Comparison of ENCODE assay signal across 8 cellular contexts in the genomic region with DNA sequence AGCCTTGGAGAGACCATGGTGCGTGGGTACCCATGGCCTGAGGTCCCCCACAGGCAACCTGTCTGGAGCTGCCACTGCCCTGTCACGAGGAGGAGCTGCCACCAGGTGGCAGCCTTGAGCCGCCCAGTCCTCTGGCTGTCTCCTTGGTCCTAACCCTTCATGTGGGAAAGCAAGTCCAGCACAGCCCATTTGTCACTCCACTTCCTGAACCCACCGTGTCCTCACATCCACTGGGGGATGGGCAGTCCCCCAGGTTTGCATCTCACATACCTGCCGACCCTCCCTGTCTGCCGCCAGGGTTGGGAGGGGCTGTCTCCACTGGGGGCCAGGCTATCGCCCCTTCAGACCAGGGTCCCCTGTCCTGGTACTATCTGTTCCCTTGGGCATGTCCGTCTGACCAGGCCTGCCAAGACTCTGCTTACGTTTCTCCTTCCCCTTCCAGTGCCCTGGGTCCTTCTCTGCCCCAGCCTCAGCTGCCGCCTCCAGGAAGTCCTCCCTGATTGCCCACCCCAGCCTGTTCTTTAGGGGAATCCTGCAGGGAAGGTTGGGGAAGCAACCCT. TPM values are rescaled to one million over a fixed set of nuclear protein-coding genes. Genes with fewer than 3 reads are reported as not detected.
A peak's percentile ranks its signal among the peaks of the same experiment; 100 is the strongest.
DNase-seq lines count a peak whose midpoint lies in the region; ATAC-seq and TF ChIP-seq lines count a peak whose summit lies in the region.

No MANE protein-coding gene starts in this region.

- no peaks in the 10 kb centered on the region for H3K9me3 Mint-ChIP-seq in neural progenitor cell

- H3K36me3 Mint-ChIP-seq in neural progenitor cell = peaks cover 4% of the 10 kb centered on the region

- peaks cover 15% of the 10 kb centered on the region for H3K79me2 ChIP-seq in Karpas-422 (ENCODE audit: low read length)
- peaks cover 13% of the 10 kb centered on the region for H3K79me2 ChIP-seq in neural progenitor cell (ENCODE audit: low read depth)

- H3K9me3 ChIP-seq in Karpas-422 (ENCODE audit: low read length) (no peaks in the 10 kb centered on the region), neural progenitor cell (ENCODE audit: low read depth) (no peaks in the 10 kb centered on the region), tibial nerve (no peaks in the 10 kb centered on the region)

- no peak for TF ChIP-seq POLR2A in tibial nerve (IDR thresholded peaks at IDR 0.05)

- H3K4me3 Mint-ChIP-seq in neural progenitor cell = peak overlapping the region; percentile 71

- H4K20me1 ChIP-seq in Karpas-422 (ENCODE audit: insufficient read depth, low read depth, low read length) = peaks cover 24% of the 10 kb centered on the region
- H4K20me1 ChIP-seq in neural progenitor cell (ENCODE audit: low read depth) = peaks cover 22% of the 10 kb centered on the region

- H3K4me2 ChIP-seq in Karpas-422 (ENCODE audit: low read depth, low read length, poor library complexity, severe bottlenecking) (no peak overlapping the region), neural progenitor cell (no peak overlapping the region)

- H3K9ac ChIP-seq in Karpas-422 (ENCODE audit: low read length) (no peak overlapping the region), neural progenitor cell (no peak overlapping the region)

- 25 to 49% methylated on average over 7 to 9 of the region's 10 CpGs for WGBS in tibial nerve, 2 donors

- DNase-seq in DMS53 treated with DMSO at 0.1 percent for 48 hours (lab: John Stamatoyannopoulos, UW; ENCODE audit: unreplicated experiment) (peak; percentile 48), Karpas-422 (peak; percentile 94), RPMI7951 (ENCODE audit: low read depth) (peak; percentile 76), fibroblast of pulmonary artery (ENCODE audit: low read depth) (peak; percentile 87), neural progenitor cell (ENCODE audit: low spot score) (peak; percentile 89), tibial nerve (ENCODE audit: low spot score in 2 of 2) (peak; percentile 59 to 72)
- peak; percentile 69 for DNase-seq in activated T-helper 9 cell treated with anti-CD3 and anti-CD28 coated beads, Interleukin-2, amount 50 U/mL, for 16 hours (ENCODE audit: low read depth)

- H3K27ac ChIP-seq in Karpas-422 (ENCODE audit: low read length) = no peak overlapping the region
- H3K27ac ChIP-seq in neural progenitor cell = no peak overlapping the region
- no peak overlapping the region for H3K27ac ChIP-seq in tibial nerve

- H3K4me3 ChIP-seq in Karpas-422 (ENCODE audit: low read length) = no peak overlapping the region
- H3K4me3 ChIP-seq in fibroblast of pulmonary artery (replicated peaks; ENCODE audit: low read depth, low read length) = no peak overlapping the region
- no peak overlapping the region for H3K4me3 ChIP-seq in neural progenitor cell
- no peak overlapping the region for H3K4me3 ChIP-seq in tibial nerve

- peaks cover 48% of the 10 kb centered on the region for H3F3A ChIP-seq in neural progenitor cell (ENCODE audit: low read depth)

- ATAC-seq in GM18517 (IDR thresholded peaks at IDR 0.05; ENCODE audit: unreplicated experiment) = no peak

- no peak overlapping the region for H2AFZ ChIP-seq in Karpas-422 (ENCODE audit: low read length)
- no peak overlapping the region for H2AFZ ChIP-seq in neural progenitor cell (replicated peaks)

- peaks cover 6% of the 10 kb centered on the region for H3K27me3 Mint-ChIP-seq in neural progenitor cell (ENCODE audit: insufficient read depth, low read depth)

- H3K27me3 ChIP-seq in Karpas-422 (ENCODE audit: low read length) (no peaks in the 10 kb centered on the region), neural progenitor cell (peaks cover 17% of the 10 kb centered on the region), tibial nerve (peaks cover 0 to 24% of the 10 kb centered on the region in 2 donors)

- peak overlapping the region; percentile 53 for H3K27ac Mint-ChIP-seq in neural progenitor cell

- H3K36me3 ChIP-seq in Karpas-422 (ENCODE audit: insufficient read depth, low read length) (peaks cover 20% of the 10 kb centered on the region; the same call in 1 of the 2 replicates), neural progenitor cell (no peaks in the 10 kb centered on the region), tibial nerve (peaks cover 0 to 28% (median 3%) of the 10 kb centered on the region in 3 donors)

- peaks cover 25% of the 10 kb centered on the region for H3K4me1 Mint-ChIP-seq in neural progenitor cell

- no peak for TF ChIP-seq EP300 in tibial nerve (IDR thresholded peaks at IDR 0.05)

- no peaks in the 10 kb centered on the region for H3K9me2 ChIP-seq in Karpas-422 (replicated peaks; ENCODE audit: insufficient read depth, low read length)

- TF ChIP-seq CTCF in fibroblast of pulmonary artery (IDR thresholded peaks at IDR 0.05; ENCODE audit: low read length, missing control alignments) (peak; percentile 96), neural progenitor cell (IDR thresholded peaks at IDR 0.05) (peak; percentile 97), tibial nerve (IDR thresholded peaks at IDR 0.05) (peak; percentile 89 to 95 (median 93))

- H3K4me1 ChIP-seq in Karpas-422 (ENCODE audit: low read length) = peaks cover 26% of the 10 kb centered on the region
- peaks cover 10% of the 10 kb centered on the region for H3K4me1 ChIP-seq in neural progenitor cell
- peaks cover 0 to 19% (median 12%) of the 10 kb centered on the region in 4 donors for H3K4me1 ChIP-seq in tibial nerve

RNA-seq across cellular contexts. Expression of gene FAM174C, which starts 4.5 kb away (rescaled TPM):
- 32.7 and 68.1 TPM in 2 replicates for total RNA-seq in Karpas-422 (2014; rRNA removed; shearing (Covaris generic); ENCODE audit: low replicate concordance)
- 57.6 and 92.0 TPM in 2 replicates for total RNA-seq in RPMI7951 (2014; rRNA removed; shearing (Covaris generic))
- total RNA-seq in neural progenitor cell (ENCODE audit: low replicate concordance) (4.8 and 14.6 TPM in 2 replicates), tibial nerve (10 to 100 TPM; 25.5 to 80.7 (median 52.0) TPM)

RNA-seq across cellular contexts. Expression of gene EFNA2, which starts 5.8 kb away (rescaled TPM):
- total RNA-seq in Karpas-422 (2014; rRNA removed; shearing (Covaris generic); ENCODE audit: low replicate concordance) = not detected in 2 replicates
- not detected in 2 replicates for total RNA-seq in RPMI7951 (2014; rRNA removed; shearing (Covaris generic))
- total RNA-seq in neural progenitor cell (ENCODE audit: low replicate concordance) (13.2 and 34.7 TPM in 2 replicates), tibial nerve (not detected)

RNA-seq across cellular contexts. Expression of gene CIRBP, which starts 10.7 kb away (rescaled TPM):
- 141 and 291 TPM in 2 replicates for total RNA-seq in Karpas-422 (2014; rRNA removed; shearing (Covaris generic); ENCODE audit: low replicate concordance)
- 44.2 and 66.8 TPM in 2 replicates for total RNA-seq in RPMI7951 (2014; rRNA removed; shearing (Covaris generic))
- total RNA-seq in neural progenitor cell (ENCODE audit: low replicate concordance) (395 and 737 TPM in 2 replicates), tibial nerve (100 to 1,000 TPM; 389 to 640 (median 576) TPM)

RNA-seq across cellular contexts. Expression of gene MIDN, which starts 31.5 kb away (rescaled TPM):
- total RNA-seq in Karpas-422 (2014; rRNA removed; shearing (Covaris generic); ENCODE audit: low replicate concordance) = 21.4 and 40.5 TPM in 2 replicates
- total RNA-seq in RPMI7951 (2014; rRNA removed; shearing (Covaris generic)) = 3.2 and 4.1 TPM in 2 replicates
- total RNA-seq in neural progenitor cell (ENCODE audit: low replicate concordance) (16.1 and 51.3 TPM in 2 replicates), tibial nerve (10 to 100 TPM; 17.4 to 51.9 (median 39.4) TPM)

RNA-seq across cellular contexts. Expression of gene ATP5F1D, which starts 38.3 kb away (rescaled TPM):
- 64.3 and 110 TPM in 2 replicates for total RNA-seq in Karpas-422 (2014; rRNA removed; shearing (Covaris generic); ENCODE audit: low replicate concordance)
- total RNA-seq in RPMI7951 (2014; rRNA removed; shearing (Covaris generic)) = 41.8 and 78.0 TPM in 2 replicates
- total RNA-seq in neural progenitor cell (ENCODE audit: low replicate concordance) (7.1 and 52.0 TPM in 2 replicates), tibial nerve (100 to 1,000 TPM in 3 of 4 donors, 10 to 100 TPM in 1; 67.5 to 140 (median 127) TPM)

Comparison
In these comparisons a context has a peak if more than half of its experiments do, and no peak if none do; other contexts are left out.
1. RNA of gene EFNA2, which starts 5.8 kb away (total RNA-seq): 13.2 to 34.7 TPM in neural progenitor cell; not detected in Karpas-422, not detected in RPMI7951 and not detected in tibial nerve; every median in the first group is over 10 times any median in the second.
2. Peak in every context shown above with its lines, with median percentiles within 50 percentile points of each other: DNase-seq and CTCF ChIP-seq.